ENCODE assay signal across 34 cellular contexts in genomic region chr1:157910270-157910669, GRCh38.
"Had no signal": no experiment of that assay in that cellular context is flagged by ENCODE, and none has a peak within 500 bp of the region (broad histone marks: within the 10 kb centered on the region; RNA-seq: fewer than 3 reads in every experiment).

No MANE protein-coding gene starts in this region.

- H3K36me3 ChIP-seq: MG63 had no signal

- H3K4me3 ChIP-seq: MG63 had no signal

- DNase-seq: Kasumi-1, MG63, MM.1S, MV-4-11, NCI-H1048, NCI-H1092, NCI-H1092 treated with DMSO at 0.1 percent for 48 hours, NCI-H1105, NCI-H1105 treated with DMSO at 0.1 percent for 48 hours, NCI-H1417, NCI-H1417 treated with DMSO at 0.1 percent for 48 hours, NCI-H1436, NCI-H1436 treated with DMSO at 0.1 percent for 48 hours, NCI-H146, NCI-H1694, NCI-H1694 treated with DMSO at 0.1 percent for 48 hours, NCI-H187, NCI-H187 treated with DMSO at 0.1 percent for 48 hours, NCI-H1930, NCI-H2029, NCI-H2029 treated with DMSO at 0.1 percent for 48 hours, NCI-H2081, NCI-H2081 treated with DMSO at 0.1 percent for 48 hours, NCI-H2107, NCI-H2171, NCI-H2171 treated with DMSO at 0.1 percent for 48 hours, NCI-H2227 treated with DMSO at 0.1 percent for 48 hours, NCI-H226, NCI-H345, NCI-H446, NCI-H446 treated with DMSO at 0.1 percent for 48 hours, NCI-H510A, NCI-H510A treated with DMSO at 0.1 percent for 48 hours, NCI-H524 had no signal

- H3K9me3 ChIP-seq: MG63 had no signal
